10 cellular contexts compared by ENCODE assay signal in genomic region chr4:184734758-184735157, GRCh38. TPM values are rescaled to one million over a fixed set of nuclear protein-coding genes. Genes with fewer than 3 reads are reported as not detected.
DNase-seq lines count a peak whose midpoint lies in the region; ATAC-seq and TF ChIP-seq lines count a peak whose summit lies in the region.
"Had no signal": no experiment of that assay in that cellular context is flagged by ENCODE, and none has a peak within 500 bp of the region (broad histone marks: within the 10 kb centered on the region; RNA-seq: fewer than 3 reads in every experiment).

No MANE protein-coding gene starts in this region.

- no peak for DNase-seq in cardiac muscle cell (ENCODE audit: low read depth in 1 of 2, low spot score in 1 of 2)
- DNase-seq in cardiac septum (ENCODE audit: low spot score), result no peak
- no peak for DNase-seq in activated naive CD8-positive, alpha-beta T cell treated with anti-CD3 and anti-CD28 coated beads, Interleukin-2, amount 50 U/mL, for 24 hours
- DNase-seq in lower lobe of right lung, result no peak
- DNase-seq in tibial artery, result no peak
- DNase-seq in OCI-M2 (lab: John Stamatoyannopoulos, UW; ENCODE audit: unreplicated experiment), result no peak

- peaks cover 18% of the 10 kb centered on the region for H3K36me3 Mint-ChIP-seq in activated naive CD8-positive, alpha-beta T cell treated with anti-CD3 and anti-CD28 coated beads, Interleukin-2, amount 50 U/mL, for 24 hours (ENCODE audit: low read depth)

- no peaks in the 10 kb centered on the region for H3K27me3 Mint-ChIP-seq in activated naive CD8-positive, alpha-beta T cell treated with anti-CD3 and anti-CD28 coated beads, Interleukin-2, amount 50 U/mL, for 24 hours

- no peaks in the 10 kb centered on the region for H3K9me3 ChIP-seq in cardiac muscle cell (ENCODE audit: low read depth)
- no peaks in the 10 kb centered on the region for H3K9me3 ChIP-seq in lower lobe of right lung
- H3K9me3 ChIP-seq in tibial artery, result no peaks in the 10 kb centered on the region
- H3K9me3 ChIP-seq: left lung, upper lobe of right lung had no signal

- H3K4me3 ChIP-seq in cardiac muscle cell (peak overlapping the region; percentile 20), lower lobe of right lung (peak overlapping the region; percentile 79), tibial artery (peak overlapping the region; percentile 75 to 88)

- intact Hi-C loops in cardiac septum (cut with DNase I) (loop anchor here (2.0 to 10.0 kb wide), 3 partner anchors 86 to 472 kb away; partner anchors contain the start of genes CASP3 and PRIMPOL), lower lobe of right lung (cut with DNase I) (no loop called here), tibial artery (cut with DNase I; ENCODE audit: low total_unique reads) (loop anchor here (5.0 kb wide), 1 partner anchor 87 kb away; the partner anchor contains the start of genes CASP3 and PRIMPOL)

- no peak for ATAC-seq in activated naive CD8-positive, alpha-beta T cell treated with anti-CD3 and anti-CD28 coated beads, Interleukin-2, amount 50 U/mL, for 24 hours
- ATAC-seq in lower lobe of right lung, result no peak
- ATAC-seq in GM21825 (IDR thresholded peaks at IDR 0.05; ENCODE audit: unreplicated experiment), result no peak
- ATAC-seq in HG03045 (IDR thresholded peaks at IDR 0.05; ENCODE audit: unreplicated experiment), result no peak

- peaks cover 31% of the 10 kb centered on the region for H3K4me1 Mint-ChIP-seq in activated naive CD8-positive, alpha-beta T cell treated with anti-CD3 and anti-CD28 coated beads, Interleukin-2, amount 50 U/mL, for 24 hours

- H3K36me3 ChIP-seq in cardiac muscle cell (no peaks in the 10 kb centered on the region), lower lobe of right lung (no peaks in the 10 kb centered on the region), tibial artery (no peaks in the 10 kb centered on the region)
- H3K36me3 ChIP-seq: left lung, upper lobe of right lung had no signal

- H3K9me3 Mint-ChIP-seq in activated naive CD8-positive, alpha-beta T cell treated with anti-CD3 and anti-CD28 coated beads, Interleukin-2, amount 50 U/mL, for 24 hours, result no peaks in the 10 kb centered on the region

- TF ChIP-seq CTCF in cardiac muscle cell (IDR thresholded peaks at IDR 0.05; ENCODE audit: low read depth, low read length) (no peak), lower lobe of right lung (IDR thresholded peaks at IDR 0.05) (no peak), tibial artery (IDR thresholded peaks at IDR 0.05) (no peak)

- peak overlapping the region; percentile 70 for H3K27ac ChIP-seq in cardiac muscle cell
- H3K27ac ChIP-seq in lower lobe of right lung, result no peak overlapping the region
- H3K27ac ChIP-seq in tibial artery, result peak overlapping the region in 1 of 2 donors; percentile 74

- H3K4me1 ChIP-seq in cardiac muscle cell (ENCODE audit: low read depth), result peaks cover 11% of the 10 kb centered on the region
- H3K4me1 ChIP-seq in lower lobe of right lung, result peaks cover 20% of the 10 kb centered on the region
- peaks cover 0 to 11% (median 10%) of the 10 kb centered on the region in 4 donors for H3K4me1 ChIP-seq in tibial artery

- H3K27me3 ChIP-seq in cardiac muscle cell, result no peaks in the 10 kb centered on the region
- no peaks in the 10 kb centered on the region for H3K27me3 ChIP-seq in lower lobe of right lung (ENCODE audit: low read depth)
- peaks cover 0 to 3% of the 10 kb centered on the region in 2 donors for H3K27me3 ChIP-seq in tibial artery
- H3K27me3 ChIP-seq: left lung, upper lobe of right lung had no signal

- peak overlapping the region; percentile 91 for H3K27ac Mint-ChIP-seq in activated naive CD8-positive, alpha-beta T cell treated with anti-CD3 and anti-CD28 coated beads, Interleukin-2, amount 50 U/mL, for 24 hours

- peak overlapping the region; percentile 98 for H3K4me3 Mint-ChIP-seq in activated naive CD8-positive, alpha-beta T cell treated with anti-CD3 and anti-CD28 coated beads, Interleukin-2, amount 50 U/mL, for 24 hours

RNA-seq across cellular contexts. Expression of gene CENPU, which starts 0.9 kb away (rescaled TPM):
- total RNA-seq in cardiac muscle cell (8.7 TPM in 2 replicates), cardiac septum (1.5 TPM), lower lobe of right lung (2.2 TPM)
- 9.9 and 16.5 TPM in 2 replicates for polyA plus RNA-seq in cardiac muscle cell

Comparison
In these comparisons a context has a peak if more than half of its experiments do, and no peak if none do; other contexts are left out.
1. H3K4me3 ChIP-seq: peak in every context shown above with its lines; median percentile 82 in tibial artery; 79 in lower lobe of right lung; 20 in cardiac muscle cell.